Comparison of ENCODE assay signal across 8 cellular contexts in the genomic region with DNA sequence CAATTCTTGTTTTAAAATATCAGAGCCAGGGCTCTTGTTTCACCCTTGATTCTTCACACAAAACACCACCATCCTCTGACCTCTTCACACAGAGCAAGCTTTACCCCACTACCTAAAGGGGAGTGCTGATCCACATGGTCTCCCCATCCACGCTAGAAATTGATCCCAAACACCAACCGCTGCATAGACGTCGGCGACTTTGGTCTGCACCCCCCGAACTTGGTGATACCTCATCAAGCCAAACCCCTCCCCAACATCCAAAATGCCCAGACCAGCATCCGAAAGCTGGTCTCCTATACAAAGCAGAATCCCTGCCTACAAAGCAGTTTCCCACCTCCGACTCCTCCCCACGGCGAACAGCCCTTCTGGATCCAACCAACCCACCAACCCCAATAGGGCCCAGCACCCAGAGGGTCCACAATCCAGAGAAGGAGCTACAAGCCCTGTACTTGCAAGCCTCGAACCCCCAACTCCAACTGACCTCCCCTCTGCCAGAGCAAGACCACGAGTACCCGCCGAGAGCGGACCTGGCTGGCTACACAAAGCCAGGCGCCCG.
DNase-seq lines count a peak whose midpoint lies in the region; ATAC-seq and TF ChIP-seq lines count a peak whose summit lies in the region.

No MANE protein-coding gene starts in this region.

- peaks cover 29% of the 10 kb centered on the region for H3K36me3 Mint-ChIP-seq in memory B cell

- peak overlapping the region; percentile 95 for H3K27ac ChIP-seq in 22Rv1

- H3K27me3 Mint-ChIP-seq in memory B cell = no peaks in the 10 kb centered on the region

- no peak for DNase-seq in astrocyte of the spinal cord (ENCODE audit: low read depth, low spot score)
- peak; percentile 7 to 18 for DNase-seq in memory B cell (ENCODE audit: low spot score in 2 of 2)
- DNase-seq in HuH-7 (ENCODE audit: low spot score) = no peak
- DNase-seq in NCI-H524 treated with DMSO at 0.1 percent for 48 hours (lab: John Stamatoyannopoulos, UW) = no peak
- no peak for DNase-seq in stimulated activated CD4-positive, alpha-beta T cell treated with anti-CD3 and anti-CD28 coated beads, Interleukin-2, amount 100 ng/mL, for 24 hours

- peak; percentile 3 for ATAC-seq in HG02943 (IDR thresholded peaks at IDR 0.05; ENCODE audit: low read depth, unreplicated experiment)
- no peak for ATAC-seq in memory B cell (ENCODE audit: low read depth)
- no peak for ATAC-seq in GM21423 (IDR thresholded peaks at IDR 0.05; ENCODE audit: unreplicated experiment)

- peak overlapping the region; percentile 92 for H3K4me3 Mint-ChIP-seq in memory B cell

- TF ChIP-seq CTCF in 22Rv1 (IDR thresholded peaks at IDR 0.05) = no peak
- no peak for TF ChIP-seq CTCF in astrocyte of the spinal cord (IDR thresholded peaks at IDR 0.05; ENCODE audit: low read depth, low read length)

- in situ Hi-C loops in astrocyte of the spinal cord (cut with HindIII; ENCODE audit: low sequenced_read_pairs) = no loop called here

- peak overlapping the region; percentile 89 for H3K27ac Mint-ChIP-seq in memory B cell

- peaks cover 16% of the 10 kb centered on the region for H3K4me1 Mint-ChIP-seq in memory B cell

- peak overlapping the region; percentile 86 for H3K4me3 ChIP-seq in astrocyte of the spinal cord (ENCODE audit: low read depth, low read length)

- H3K9me3 Mint-ChIP-seq in memory B cell = peaks cover 14% of the 10 kb centered on the region

Comparison
In these comparisons a context has a peak if more than half of its experiments do, and no peak if none do; other contexts are left out.
1. DNase-seq: peak in memory B cell (2 of 2); none in astrocyte of the spinal cord (single experiment), HuH-7 (single experiment), NCI-H524 treated with DMSO at 0.1 percent for 48 hours (single experiment) and stimulated activated CD4-positive, alpha-beta T cell treated with anti-CD3 and anti-CD28 coated beads, Interleukin-2, amount 100 ng/mL, for 24 hours (0 of 2).